ENCODE assay signal across 13 cellular contexts in genomic region chr15:89577776-89578115, GRCh38. TPM values are rescaled to one million over a fixed set of nuclear protein-coding genes. Genes with fewer than 3 reads are reported as not detected.
DNase-seq lines count a peak whose midpoint lies in the region; ATAC-seq, FAIRE-seq and TF ChIP-seq lines count a peak whose summit lies in the region.
"Had no signal": no experiment of that assay in that cellular context is flagged by ENCODE, and none has a peak within 500 bp of the region (broad histone marks: within the 10 kb centered on the region; RNA-seq: fewer than 3 reads in every experiment).

No MANE protein-coding gene starts in this region.

- no peak overlapping the region for H3K27ac Mint-ChIP-seq in activated CD4-positive, alpha-beta memory T cell treated with anti-CD3 and anti-CD28 coated beads, Interleukin-2, amount 10 ng/mL, durations not matched to agents 7 days and 5 days
- H3K27ac Mint-ChIP-seq in activated CD4-positive, alpha-beta memory T cell treated with anti-CD3 and anti-CD28 coated beads for 36 hours: no peak overlapping the region

- H3K27me3 ChIP-seq in NT2/D1 (ENCODE audit: insufficient read depth, insufficient read length) (no peaks in the 10 kb centered on the region), endothelial cell of umbilical vein (ENCODE audit: control insufficient read depth in 2 of 2, insufficient read depth in 2 of 2, low read length in 2 of 2) (no peaks in the 10 kb centered on the region), upper lobe of right lung (no peaks in the 10 kb centered on the region)
- H3K27me3 ChIP-seq: upper lobe of left lung had no signal

- peaks cover 48% of the 10 kb centered on the region for H3K36me3 Mint-ChIP-seq in activated CD4-positive, alpha-beta memory T cell treated with anti-CD3 and anti-CD28 coated beads, Interleukin-2, amount 10 ng/mL, durations not matched to agents 7 days and 5 days (ENCODE audit: low read depth)
- H3K36me3 Mint-ChIP-seq in activated CD4-positive, alpha-beta memory T cell treated with anti-CD3 and anti-CD28 coated beads for 36 hours: peaks cover 46% of the 10 kb centered on the region

- no peaks in the 10 kb centered on the region for H3K9me1 ChIP-seq in endothelial cell of umbilical vein (replicated peaks; ENCODE audit: control insufficient read depth, extremely low read depth, insufficient read depth, low read length)

- POLR2A ChIA-PET in activated CD4-positive, alpha-beta memory T cell treated with anti-CD3 and anti-CD28 coated beads, Interleukin-2, amount 10 ng/mL, durations not matched to agents 7 days and 5 days (lab: Charles Lee): no interaction called here
- POLR2A ChIA-PET in activated CD4-positive, alpha-beta memory T cell treated with anti-CD3 and anti-CD28 coated beads for 36 hours (lab: Charles Lee): no interaction called here
- POLR2A ChIA-PET in endothelial cell of umbilical vein (lab: Charles Lee): interaction anchor here (0.6 to 0.8 kb wide), 3 partner anchors 9 to 932 kb away, joined by 3 to 11 read pairs (median 6); no protein-coding TSS in a partner anchor

- H3K4me1 ChIP-seq in NT2/D1 (ENCODE audit: insufficient read depth, insufficient read length) (no peaks in the 10 kb centered on the region), endothelial cell of umbilical vein (ENCODE audit: control insufficient read depth, extremely low read depth, insufficient read depth, low read length) (peaks cover 18% of the 10 kb centered on the region), upper lobe of right lung (peaks cover 7% of the 10 kb centered on the region)

- H3K4me3 ChIP-seq in NT2/D1 (ENCODE audit: insufficient read length, low read depth) (peak overlapping the region; percentile 9), endothelial cell of umbilical vein (replicated peaks in 1 of 3; ENCODE audit: insufficient read depth in 1 of 3, low read depth in 1 of 3, low read length in 3 of 3) (peak overlapping the region in 1 of 3 experiments; percentile 56), skeletal muscle cell (ENCODE audit: low read depth, low read length) (peak overlapping the region; percentile 25), upper lobe of right lung (no peak overlapping the region)
- H3K4me3 ChIP-seq: upper lobe of left lung had no signal

- TF ChIP-seq POLR2A in endothelial cell of umbilical vein (IDR thresholded peaks at IDR 0.05; ENCODE audit: low read depth, low read length): no peak

- ATAC-seq in HG03521 (IDR thresholded peaks at IDR 0.05; ENCODE audit: unreplicated experiment) (no peak), HG03175 (IDR thresholded peaks at IDR 0.05; ENCODE audit: unreplicated experiment) (no peak), upper lobe of right lung (no peak)

- peaks cover 51% of the 10 kb centered on the region for H3K4me1 Mint-ChIP-seq in activated CD4-positive, alpha-beta memory T cell treated with anti-CD3 and anti-CD28 coated beads, Interleukin-2, amount 10 ng/mL, durations not matched to agents 7 days and 5 days
- peaks cover 23% of the 10 kb centered on the region for H3K4me1 Mint-ChIP-seq in activated CD4-positive, alpha-beta memory T cell treated with anti-CD3 and anti-CD28 coated beads for 36 hours (ENCODE audit: low read depth)

- no peaks in the 10 kb centered on the region for H3K27me3 Mint-ChIP-seq in activated CD4-positive, alpha-beta memory T cell treated with anti-CD3 and anti-CD28 coated beads, Interleukin-2, amount 10 ng/mL, durations not matched to agents 7 days and 5 days
- H3K27me3 Mint-ChIP-seq in activated CD4-positive, alpha-beta memory T cell treated with anti-CD3 and anti-CD28 coated beads for 36 hours: no peaks in the 10 kb centered on the region

- FAIRE-seq in endothelial cell of umbilical vein (lab: Jason Lieb, UNC): no peak
- FAIRE-seq: islet of Langerhans had no signal

- H3K9me3 Mint-ChIP-seq in activated CD4-positive, alpha-beta memory T cell treated with anti-CD3 and anti-CD28 coated beads, Interleukin-2, amount 10 ng/mL, durations not matched to agents 7 days and 5 days: no peaks in the 10 kb centered on the region
- no peaks in the 10 kb centered on the region for H3K9me3 Mint-ChIP-seq in activated CD4-positive, alpha-beta memory T cell treated with anti-CD3 and anti-CD28 coated beads for 36 hours

- H3K27ac ChIP-seq in endothelial cell of umbilical vein (ENCODE audit: insufficient read depth, low read depth, low read length) (no peak overlapping the region), upper lobe of right lung (no peak overlapping the region)
- H3K27ac ChIP-seq: upper lobe of left lung had no signal

- intact Hi-C loops in activated CD4-positive, alpha-beta memory T cell treated with anti-CD3 and anti-CD28 coated beads for 36 hours (cut with micrococcal nuclease): no loop called here
- intact Hi-C loops in endothelial cell of umbilical vein (cut with micrococcal nuclease) (no loop called here), upper lobe of right lung (cut with DNase I) (no loop called here)

- TF ChIP-seq CTCF in endothelial cell of umbilical vein (IDR thresholded peaks at IDR 0.05; ENCODE audit: extremely low read depth in 1 of 2, insufficient read depth in 1 of 2, low read depth in 1 of 2, low read length in 2 of 2): no peak
- TF ChIP-seq CTCF in upper lobe of right lung (IDR thresholded peaks at IDR 0.05): no peak

- H4K20me1 ChIP-seq in endothelial cell of umbilical vein (replicated peaks; ENCODE audit: control insufficient read depth, extremely low read depth, insufficient read depth, low read length): no peaks in the 10 kb centered on the region

- BruUV-seq in endothelial cell of umbilical vein (replicated peaks; lab: Mats Ljungman, UMichigan): no TSS peak

- H3K9me3 ChIP-seq in NT2/D1 (ENCODE audit: insufficient read depth, low read length): no peaks in the 10 kb centered on the region
- H3K9me3 ChIP-seq in endothelial cell of umbilical vein (replicated peaks; ENCODE audit: control insufficient read depth, insufficient read depth, low read length): no peaks in the 10 kb centered on the region
- no peaks in the 10 kb centered on the region for H3K9me3 ChIP-seq in upper lobe of right lung
- H3K9me3 ChIP-seq: upper lobe of left lung had no signal

- H3K4me2 ChIP-seq in endothelial cell of umbilical vein (ENCODE audit: insufficient read depth, low read length): peak overlapping the region; percentile 92

- CTCF ChIA-PET in activated CD4-positive, alpha-beta memory T cell treated with anti-CD3 and anti-CD28 coated beads, Interleukin-2, amount 10 ng/mL, durations not matched to agents 7 days and 5 days (lab: Charles Lee): no interaction called here
- CTCF ChIA-PET in activated CD4-positive, alpha-beta memory T cell treated with anti-CD3 and anti-CD28 coated beads for 36 hours (lab: Charles Lee): interaction anchor here (0.7 kb wide), 1 partner anchor 75 kb away, joined by 3 read pairs; no protein-coding TSS in a partner anchor
- CTCF ChIA-PET in endothelial cell of umbilical vein (lab: Charles Lee): no interaction called here

- peaks cover 53% of the 10 kb centered on the region for H3K36me3 ChIP-seq in NT2/D1 (ENCODE audit: insufficient read depth, insufficient read length, low read length)
- no peaks in the 10 kb centered on the region for H3K36me3 ChIP-seq in endothelial cell of umbilical vein (ENCODE audit: control insufficient read depth in 2 of 2, extremely low read depth in 1 of 2, insufficient read depth in 2 of 2, low read length in 2 of 2)
- H3K36me3 ChIP-seq in upper lobe of right lung: no peaks in the 10 kb centered on the region
- H3K36me3 ChIP-seq: upper lobe of left lung had no signal

- no peak overlapping the region for H2AFZ ChIP-seq in endothelial cell of umbilical vein (ENCODE audit: low read depth, low read length)

- dilution Hi-C loops in endothelial cell of umbilical vein (cut with MboI; ENCODE audit: extremely low pct_ligation_motif_present, low sequenced_read_pairs): no loop called here

- H3K4me3 Mint-ChIP-seq in activated CD4-positive, alpha-beta memory T cell treated with anti-CD3 and anti-CD28 coated beads, Interleukin-2, amount 10 ng/mL, durations not matched to agents 7 days and 5 days: peak overlapping the region; percentile 72
- H3K4me3 Mint-ChIP-seq in activated CD4-positive, alpha-beta memory T cell treated with anti-CD3 and anti-CD28 coated beads for 36 hours: no peak overlapping the region

- H3K9ac ChIP-seq in NT2/D1 (ENCODE audit: insufficient read length, low read depth) (no peak overlapping the region), endothelial cell of umbilical vein (replicated peaks; ENCODE audit: extremely low read depth, insufficient read depth, low read length) (peak overlapping the region; percentile 13)

- H3K79me2 ChIP-seq in endothelial cell of umbilical vein (ENCODE audit: control insufficient read depth, insufficient read depth, low read length): peaks cover 66% of the 10 kb centered on the region

- no peak for DNase-seq in activated CD4-positive, alpha-beta memory T cell treated with anti-CD3 and anti-CD28 coated beads, Interleukin-2, amount 10 ng/mL, durations not matched to agents 7 days and 5 days
- no peak for DNase-seq in activated CD4-positive, alpha-beta memory T cell treated with anti-CD3 and anti-CD28 coated beads for 36 hours
- DNase-seq in NT2/D1 (ENCODE audit: low read depth, low spot score) (no peak), endothelial cell of umbilical vein (ENCODE audit: low read depth, low spot score) (no peak), skeletal muscle cell (ENCODE audit: low read depth) (no peak), upper lobe of right lung (no peak)
- DNase-seq: Kasumi-1, NCI-H526 treated with DMSO at 0.1 percent for 48 hours, nucleus accumbens, upper lobe of left lung had no signal

TF ChIP-seq in endothelial cell of umbilical vein, 7 proteins besides CTCF, POLR2A, EP300 and RAD21 (continues in another document):
- no peak for TF ChIP-seq MYC (IDR thresholded peaks at IDR 0.05; ENCODE audit: low read depth, low read length)
- no peak for TF ChIP-seq FOS (IDR thresholded peaks at IDR 0.05; ENCODE audit: borderline replicate concordance, insufficient read depth, low read length)
- TF ChIP-seq MAX (IDR thresholded peaks at IDR 0.05; ENCODE audit: insufficient read depth, insufficient read length): no peak

RNA-seq across cellular contexts. Expression of gene TICRR, which starts 2.5 kb away (rescaled TPM):
- 10 to 100 TPM; 18.2 to 18.5 TPM for total RNA-seq in activated CD4-positive, alpha-beta memory T cell treated with anti-CD3 and anti-CD28 coated beads, Interleukin-2, amount 10 ng/mL, durations not matched to agents 7 days and 5 days
- total RNA-seq in activated CD4-positive, alpha-beta memory T cell treated with anti-CD3 and anti-CD28 coated beads for 36 hours: 10 to 100 TPM; 16.8 to 18.0 TPM
- total RNA-seq in endothelial cell of umbilical vein (19.4 and 20.5 TPM in 2 replicates), upper lobe of right lung (0.09 TPM)
- 4.8 and 4.9 TPM in 2 replicates for polyA plus RNA-seq in endothelial cell of umbilical vein
- polyA plus RNA-seq in endothelial cell of umbilical vein (2011; cell fraction: cytosol; rRNA removed): 4.3 and 4.6 TPM in 2 replicates
- polyA plus RNA-seq in endothelial cell of umbilical vein (2011; cell fraction: nucleus; rRNA removed): 14.2 and 18.7 TPM in 2 replicates
- polyA plus RNA-seq in endothelial cell of umbilical vein (2012): 3.5 and 5.5 TPM in 2 replicates
- polyA minus RNA-seq in endothelial cell of umbilical vein: 12.8 and 13.3 TPM in 2 replicates
- polyA minus RNA-seq in endothelial cell of umbilical vein (2011; cell fraction: cytosol; rRNA and poly(A)+ RNA removed): 23.1 TPM
- 12.7 and 16.9 TPM in 2 replicates for polyA minus RNA-seq in endothelial cell of umbilical vein (2011; cell fraction: nucleus; rRNA and poly(A)+ RNA removed)

Comparison
In these comparisons a context has a peak if more than half of its experiments do, and no peak if none do; other contexts are left out.
1. RNA of gene TICRR, which starts 2.5 kb away (total RNA-seq): 19.4 to 20.5 TPM in endothelial cell of umbilical vein, 18.2 to 18.5 TPM in activated CD4-positive, alpha-beta memory T cell treated with anti-CD3 and anti-CD28 coated beads, Interleukin-2, amount 10 ng/mL, durations not matched to agents 7 days and 5 days and 16.8 to 18.0 TPM in activated CD4-positive, alpha-beta memory T cell treated with anti-CD3 and anti-CD28 coated beads for 36 hours; 0.09 TPM in upper lobe of right lung (single experiment); every median in the first group is over 10 times any median in the second.